ENCODE assay signal across 18 cellular contexts in genomic region chr11:980438-981365, GRCh38. TPM values are rescaled to one million over a fixed set of nuclear protein-coding genes. Genes with fewer than 3 reads are reported as not detected.
DNase-seq lines count a peak whose midpoint lies in the region; ATAC-seq and TF ChIP-seq lines count a peak whose summit lies in the region.
"Had no signal": no experiment of that assay in that cellular context is flagged by ENCODE, and none has a peak within 500 bp of the region (broad histone marks: within the 10 kb centered on the region; RNA-seq: fewer than 3 reads in every experiment).

No MANE protein-coding gene starts in this region.

- no peaks in the 10 kb centered on the region for H3K27me3 ChIP-seq in stomach
- H3K27me3 ChIP-seq: sigmoid colon, SJSA1 had no signal

- no peak overlapping the region for H3K4me3 ChIP-seq in stomach
- H3K4me3 ChIP-seq: sigmoid colon, SJSA1 had no signal

- H3K27ac ChIP-seq in stomach: no peak overlapping the region
- H3K27ac ChIP-seq: HL-60, sigmoid colon, SJSA1 had no signal

- ATAC-seq in left colon: peak; percentile 35
- ATAC-seq in GM18498 (IDR thresholded peaks at IDR 0.05; ENCODE audit: unreplicated experiment): no peak
- ATAC-seq: stimulated activated naive CD8-positive, alpha-beta T cell treated with anti-CD3 and anti-CD28 coated beads, Interleukin-15, amount 100 ng/mL, for 72 hours had no signal

- TF ChIP-seq POLR2A in stomach (IDR thresholded peaks at IDR 0.05): no peak

- no peak for TF ChIP-seq EP300 in stomach (IDR thresholded peaks at IDR 0.05)

- no peaks in the 10 kb centered on the region for H3K9me3 ChIP-seq in stomach
- H3K9me3 ChIP-seq: sigmoid colon, SJSA1 had no signal

- H3K4me1 ChIP-seq in stomach: peaks cover 0 to 12% (median 7%) of the 10 kb centered on the region in 4 donors
- H3K4me1 ChIP-seq: SJSA1 had no signal

- WGBS in stomach, 5 donors: 51 to 82% (median 74%) methylated on average over 16 to 26 of the region's 26 CpGs

- DNase-seq in NCI-H510A treated with DMSO at 0.1 percent for 48 hours (lab: John Stamatoyannopoulos, UW) (peak; percentile 11), NCI-H510A (lab: John Stamatoyannopoulos, UW) (no peak), astrocyte of the hippocampus (ENCODE audit: low read depth, low spot score) (peak; percentile 53), left colon (no peak), stomach (peak; percentile 36), medulla oblongata (ENCODE audit: extremely low spot score) (no peak)
- no peak for DNase-seq in stimulated activated CD4-positive, alpha-beta T cell treated with anti-CD3 and anti-CD28 coated beads, Interleukin-15, amount 100 ng/mL, for 24 hours
- DNase-seq: Calu3; kidney glomerular epithelial cell; naive B cell; NCI-H2029 treated with DMSO at 0.1 percent for 48 hours; sigmoid colon; stimulated activated naive CD8-positive, alpha-beta T cell treated with anti-CD3 and anti-CD28 coated beads, Interleukin-15, amount 100 ng/mL, for 72 hours had no signal

- intact Hi-C loops in left colon (cut with DNase I, micrococcal nuclease) (no loop called here), stomach (cut with DNase I; ENCODE audit: low total_unique reads) (no loop called here)

- peak in 1 of 7 experiments; percentile 6 for TF ChIP-seq CTCF in stomach (IDR thresholded peaks at IDR 0.05)

- H3K36me3 ChIP-seq in stomach: peaks cover 50 to 98% (median 93%) of the 10 kb centered on the region in 4 donors

RNA-seq across cellular contexts. Expression of gene AP2A2, which starts 55.0 kb away (rescaled TPM):
- total RNA-seq in left colon (10 to 100 TPM; 61.6 to 68.8 TPM), stomach (100 to 1,000 TPM in 2 of 5 donors, 10 to 100 TPM in 3; 30.3 to 350 (median 64.5) TPM)
- polyA plus RNA-seq in stomach: 10 to 100 TPM; 15.0 to 19.1 (median 18.1) TPM

RNA-seq across cellular contexts. Expression of gene MUC6, which starts 55.8 kb away (rescaled TPM):
- total RNA-seq in left colon (not detected), stomach (100 to 1,000 TPM in 2 of 5 donors, 10 to 100 TPM in 2, under 1 TPM in 1; 0.29 to 215 (median 84.4) TPM)
- 100 to 1,000 TPM in 2 of 3 donors, 10 to 100 TPM in 1; 80.3 to 170 (median 150) TPM for polyA plus RNA-seq in stomach
- total RNA-seq: H4, M059J, sigmoid colon, SJSA1 had no signal

Comparison
In these comparisons a context has a peak if more than half of its experiments do, and no peak if none do; other contexts are left out.
1. DNase-seq: peak in NCI-H510A treated with DMSO at 0.1 percent for 48 hours (single experiment), astrocyte of the hippocampus (single experiment) and stomach (single experiment); none in NCI-H510A (single experiment), left colon (0 of 2), medulla oblongata (single experiment) and stimulated activated CD4-positive, alpha-beta T cell treated with anti-CD3 and anti-CD28 coated beads, Interleukin-15, amount 100 ng/mL, for 24 hours (single experiment).